ENCODE assay signal across 9 cellular contexts in the genomic region with DNA sequence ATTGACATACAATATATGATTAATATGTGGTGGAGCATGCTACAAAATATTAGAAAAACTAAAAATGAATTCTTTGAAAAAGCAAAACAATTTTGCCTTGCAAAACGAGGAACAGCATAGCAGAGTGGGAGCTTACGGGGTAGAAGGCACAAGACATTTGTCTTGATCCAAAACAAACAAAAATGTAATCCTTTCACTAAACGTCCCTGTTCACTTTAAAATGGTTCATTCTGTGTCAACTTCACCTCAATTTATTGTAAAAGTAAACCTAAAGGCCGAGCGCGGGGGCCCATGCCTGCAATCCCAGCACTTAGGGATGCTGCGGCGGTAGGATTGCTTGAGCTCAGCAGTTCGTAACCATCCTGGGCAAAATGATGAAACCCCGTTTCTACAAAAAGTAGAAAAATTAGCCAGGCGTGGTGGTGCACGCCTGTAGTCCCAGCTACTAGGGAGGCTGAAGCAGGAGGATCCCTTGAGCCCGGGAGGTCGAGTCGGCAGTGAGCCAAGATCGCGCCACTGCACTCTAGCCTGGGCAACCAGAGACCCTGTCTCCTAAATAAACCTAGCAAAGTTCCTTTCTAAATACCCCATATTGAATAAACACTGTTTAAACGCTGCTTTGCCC. TPM values are rescaled to one million over a fixed set of nuclear protein-coding genes. Genes with fewer than 3 reads are reported as not detected.
DNase-seq lines count a peak whose midpoint lies in the region; ATAC-seq and TF ChIP-seq lines count a peak whose summit lies in the region.
"Had no signal": no experiment of that assay in that cellular context is flagged by ENCODE, and none has a peak within 500 bp of the region (broad histone marks: within the 10 kb centered on the region; RNA-seq: fewer than 3 reads in every experiment).

No MANE protein-coding gene starts in this region.

- no peaks in the 10 kb centered on the region for H3K9me3 Mint-ChIP-seq in activated naive CD4-positive, alpha-beta T cell treated with anti-CD3 and anti-CD28 coated beads, Interleukin-2, amount 10 ng/mL, durations not matched to agents 7 days and 5 days
- no peaks in the 10 kb centered on the region for H3K9me3 Mint-ChIP-seq in activated naive CD8-positive, alpha-beta T cell treated with anti-CD3 and anti-CD28 coated beads, Interleukin-2, amount 50 U/mL, for 24 hours
- no peaks in the 10 kb centered on the region for H3K9me3 Mint-ChIP-seq in memory B cell
- H3K9me3 Mint-ChIP-seq in type B pancreatic cell: peaks cover 5% of the 10 kb centered on the region

- peaks cover 4% of the 10 kb centered on the region for H3K27me3 Mint-ChIP-seq in activated naive CD4-positive, alpha-beta T cell treated with anti-CD3 and anti-CD28 coated beads, Interleukin-2, amount 10 ng/mL, durations not matched to agents 7 days and 5 days
- no peaks in the 10 kb centered on the region for H3K27me3 Mint-ChIP-seq in activated naive CD8-positive, alpha-beta T cell treated with anti-CD3 and anti-CD28 coated beads, Interleukin-2, amount 50 U/mL, for 24 hours
- H3K27me3 Mint-ChIP-seq in memory B cell: no peaks in the 10 kb centered on the region
- peaks cover 4% of the 10 kb centered on the region for H3K27me3 Mint-ChIP-seq in type B pancreatic cell

- CTCF ChIA-PET in activated naive CD4-positive, alpha-beta T cell treated with anti-CD3 and anti-CD28 coated beads, Interleukin-2, amount 10 ng/mL, durations not matched to agents 7 days and 5 days (lab: Charles Lee): interaction anchor here (1.8 kb wide), 1 partner anchor 8 kb away, joined by 6 read pairs; no protein-coding TSS in a partner anchor

- peak overlapping the region; percentile 92 for H3K4me3 Mint-ChIP-seq in activated naive CD4-positive, alpha-beta T cell treated with anti-CD3 and anti-CD28 coated beads, Interleukin-2, amount 10 ng/mL, durations not matched to agents 7 days and 5 days
- peak overlapping the region; percentile 88 for H3K4me3 Mint-ChIP-seq in activated naive CD8-positive, alpha-beta T cell treated with anti-CD3 and anti-CD28 coated beads, Interleukin-2, amount 50 U/mL, for 24 hours
- H3K4me3 Mint-ChIP-seq in memory B cell: no peak overlapping the region
- H3K4me3 Mint-ChIP-seq in type B pancreatic cell: peak overlapping the region; percentile 92

- TF ChIP-seq CTCF in type B pancreatic cell (conservative IDR thresholded peaks at IDR 0.05): no peak

- no peak for DNase-seq in activated naive CD4-positive, alpha-beta T cell treated with anti-CD3 and anti-CD28 coated beads, Interleukin-2, amount 10 ng/mL, durations not matched to agents 7 days and 5 days
- DNase-seq in activated naive CD4-positive, alpha-beta T cell treated with anti-CD3 and anti-CD28 coated beads, Interleukin-2, amount 50 U/mL, for 16 hours: no peak
- DNase-seq in activated naive CD8-positive, alpha-beta T cell treated with anti-CD3 and anti-CD28 coated beads, Interleukin-2, amount 50 U/mL, for 24 hours: no peak
- DNase-seq in memory B cell (ENCODE audit: low spot score in 2 of 2): no peak
- no peak for DNase-seq in type B pancreatic cell (ENCODE audit: extremely low spot score, unreplicated experiment)
- DNase-seq in AG20443 (ENCODE audit: low spot score): no peak
- no peak for DNase-seq in Ammon's horn (ENCODE audit: low spot score)
- DNase-seq in T-helper 9 cell: no peak

- peak overlapping the region; percentile 97 for H3K27ac Mint-ChIP-seq in activated naive CD4-positive, alpha-beta T cell treated with anti-CD3 and anti-CD28 coated beads, Interleukin-2, amount 10 ng/mL, durations not matched to agents 7 days and 5 days
- peak overlapping the region; percentile 94 for H3K27ac Mint-ChIP-seq in activated naive CD8-positive, alpha-beta T cell treated with anti-CD3 and anti-CD28 coated beads, Interleukin-2, amount 50 U/mL, for 24 hours
- H3K27ac Mint-ChIP-seq in memory B cell (peak overlapping the region; percentile 79), type B pancreatic cell (peak overlapping the region; percentile 95)

- peaks cover 40% of the 10 kb centered on the region for H3K4me1 Mint-ChIP-seq in activated naive CD4-positive, alpha-beta T cell treated with anti-CD3 and anti-CD28 coated beads, Interleukin-2, amount 10 ng/mL, durations not matched to agents 7 days and 5 days
- peaks cover 41% of the 10 kb centered on the region for H3K4me1 Mint-ChIP-seq in activated naive CD8-positive, alpha-beta T cell treated with anti-CD3 and anti-CD28 coated beads, Interleukin-2, amount 50 U/mL, for 24 hours
- H3K4me1 Mint-ChIP-seq in memory B cell: peaks cover 17% of the 10 kb centered on the region
- peaks cover 20% of the 10 kb centered on the region for H3K4me1 Mint-ChIP-seq in type B pancreatic cell (ENCODE audit: unreplicated experiment)

- peaks cover 16% of the 10 kb centered on the region for H3K36me3 Mint-ChIP-seq in activated naive CD4-positive, alpha-beta T cell treated with anti-CD3 and anti-CD28 coated beads, Interleukin-2, amount 10 ng/mL, durations not matched to agents 7 days and 5 days
- H3K36me3 Mint-ChIP-seq in activated naive CD8-positive, alpha-beta T cell treated with anti-CD3 and anti-CD28 coated beads, Interleukin-2, amount 50 U/mL, for 24 hours (ENCODE audit: low read depth): peaks cover 11% of the 10 kb centered on the region
- H3K36me3 Mint-ChIP-seq in memory B cell (peaks cover 9% of the 10 kb centered on the region), type B pancreatic cell (peaks cover 18% of the 10 kb centered on the region)

- no peak for ATAC-seq in activated naive CD8-positive, alpha-beta T cell treated with anti-CD3 and anti-CD28 coated beads, Interleukin-2, amount 50 U/mL, for 24 hours
- ATAC-seq in memory B cell (ENCODE audit: low read depth): no peak
- ATAC-seq: Right ventricle myocardium inferior had no signal

RNA-seq across cellular contexts. Expression of a gene that starts 2.0 kb away (rescaled TPM):
- 13.2 and 13.4 TPM in 2 replicates for total RNA-seq in type B pancreatic cell (ENCODE audit: low replicate concordance)
